Comparison of ENCODE assay signal across 1 cellular context in genomic region chr4:139214039-139214534, GRCh38.
A peak's percentile ranks its signal among the peaks of the same experiment; 100 is the strongest.
TF ChIP-seq lines count a peak whose summit lies in the region.

No MANE protein-coding gene starts in this region.

TF ChIP-seq in GM12878, 131 proteins besides CTCF, POLR2A, EP300 and RAD21 (continued from another document and continues in another):
- 0 out of 2 replicates have a peak, but pooled peaks have one; percentile 19 for TF ChIP-seq MEF2A (IDR thresholded peaks at IDR 0.05; ENCODE audit: insufficient read depth, low read depth, low read length)
- no peak for TF ChIP-seq RB1 (IDR thresholded peaks at IDR 0.05; ENCODE audit: borderline replicate concordance)
- no peak for TF ChIP-seq HCFC1 (IDR thresholded peaks at IDR 0.05; ENCODE audit: low read length)
- peak; percentile 75 for TF ChIP-seq MEF2B (IDR thresholded peaks at IDR 0.05; ENCODE audit: partially characterized antibody, poor library complexity, severe bottlenecking)
- no peak for TF ChIP-seq HDGF (IDR thresholded peaks at IDR 0.05)
- peak; percentile 94 for TF ChIP-seq NR2F1 (conservative IDR thresholded peaks at IDR 0.05)
- TF ChIP-seq BMI1 (IDR thresholded peaks at IDR 0.05; ENCODE audit: borderline replicate concordance): no peak
- no peak for TF ChIP-seq YBX1 (IDR thresholded peaks at IDR 0.05)
- no peak for TF ChIP-seq RCOR1 (conservative IDR thresholded peaks at IDR 0.05; ENCODE audit: low read depth, low read length)
- peak; percentile 17; the same call in 1 of the 2 replicates for TF ChIP-seq SMC3 (IDR thresholded peaks at IDR 0.05; ENCODE audit: borderline replicate concordance, low read length)
- TF ChIP-seq NBN (IDR thresholded peaks at IDR 0.05): peak; percentile 62; the same call in 1 of the 2 replicates
- no peak for TF ChIP-seq JUNB (IDR thresholded peaks at IDR 0.05)
- TF ChIP-seq MLLT1 (IDR thresholded peaks at IDR 0.05): no peak
- no peak; the same call in 1 of the 2 replicates for TF ChIP-seq ATF2 (IDR thresholded peaks at IDR 0.05; ENCODE audit: low read length)
- peak; percentile 51 for TF ChIP-seq NR2C1 (IDR thresholded peaks at IDR 0.05)
- TF ChIP-seq MTA2 (IDR thresholded peaks at IDR 0.05; ENCODE audit: low read depth): peak; percentile 57; the same call in 1 of the 2 replicates
- no peak for TF ChIP-seq ZZZ3 (IDR thresholded peaks at IDR 0.05; ENCODE audit: control insufficient read depth, insufficient read length, low read depth)
- no peak for TF ChIP-seq TCF7 (IDR thresholded peaks at IDR 0.05; ENCODE audit: borderline replicate concordance)
- no peak for TF ChIP-seq REST (IDR thresholded peaks at IDR 0.05; ENCODE audit: low read depth, low read length)
- TF ChIP-seq, protein P1, sequence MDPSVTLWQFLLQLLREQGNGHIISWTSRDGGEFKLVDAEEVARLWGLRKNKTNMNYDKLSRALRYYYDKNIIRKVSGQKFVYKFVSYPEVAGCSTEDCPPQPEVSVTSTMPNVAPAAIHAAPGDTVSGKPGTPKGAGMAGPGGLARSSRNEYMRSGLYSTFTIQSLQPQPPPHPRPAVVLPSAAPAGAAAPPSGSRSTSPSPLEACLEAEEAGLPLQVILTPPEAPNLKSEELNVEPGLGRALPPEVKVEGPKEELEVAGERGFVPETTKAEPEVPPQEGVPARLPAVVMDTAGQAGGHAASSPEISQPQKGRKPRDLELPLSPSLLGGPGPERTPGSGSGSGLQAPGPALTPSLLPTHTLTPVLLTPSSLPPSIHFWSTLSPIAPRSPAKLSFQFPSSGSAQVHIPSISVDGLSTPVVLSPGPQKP (IDR thresholded peaks at IDR 0.05; ENCODE audit: low read depth, low read length): no peak
- TF ChIP-seq RAD51 (IDR thresholded peaks at IDR 0.05): no peak
- TF ChIP-seq, protein P2, sequence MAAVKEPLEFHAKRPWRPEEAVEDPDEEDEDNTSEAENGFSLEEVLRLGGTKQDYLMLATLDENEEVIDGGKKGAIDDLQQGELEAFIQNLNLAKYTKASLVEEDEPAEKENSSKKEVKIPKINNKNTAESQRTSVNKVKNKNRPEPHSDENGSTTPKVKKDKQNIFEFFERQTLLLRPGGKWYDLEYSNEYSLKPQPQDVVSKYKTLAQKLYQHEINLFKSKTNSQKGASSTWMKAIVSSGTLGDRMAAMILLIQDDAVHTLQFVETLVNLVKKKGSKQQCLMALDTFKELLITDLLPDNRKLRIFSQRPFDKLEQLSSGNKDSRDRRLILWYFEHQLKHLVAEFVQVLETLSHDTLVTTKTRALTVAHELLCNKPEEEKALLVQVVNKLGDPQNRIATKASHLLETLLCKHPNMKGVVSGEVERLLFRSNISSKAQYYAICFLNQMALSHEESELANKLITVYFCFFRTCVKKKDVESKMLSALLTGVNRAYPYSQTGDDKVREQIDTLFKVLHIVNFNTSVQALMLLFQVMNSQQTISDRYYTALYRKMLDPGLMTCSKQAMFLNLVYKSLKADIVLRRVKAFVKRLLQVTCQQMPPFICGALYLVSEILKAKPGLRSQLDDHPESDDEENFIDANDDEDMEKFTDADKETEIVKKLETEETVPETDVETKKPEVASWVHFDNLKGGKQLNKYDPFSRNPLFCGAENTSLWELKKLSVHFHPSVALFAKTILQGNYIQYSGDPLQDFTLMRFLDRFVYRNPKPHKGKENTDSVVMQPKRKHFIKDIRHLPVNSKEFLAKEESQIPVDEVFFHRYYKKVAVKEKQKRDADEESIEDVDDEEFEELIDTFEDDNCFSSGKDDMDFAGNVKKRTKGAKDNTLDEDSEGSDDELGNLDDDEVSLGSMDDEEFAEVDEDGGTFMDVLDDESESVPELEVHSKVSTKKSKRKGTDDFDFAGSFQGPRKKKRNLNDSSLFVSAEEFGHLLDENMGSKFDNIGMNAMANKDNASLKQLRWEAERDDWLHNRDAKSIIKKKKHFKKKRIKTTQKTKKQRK (IDR thresholded peaks at IDR 0.05; ENCODE audit: low read depth, low read length): no peak
- TF ChIP-seq SREBF2 (IDR thresholded peaks at IDR 0.05; ENCODE audit: low read length): no peak
- TF ChIP-seq EZH2 (IDR thresholded peaks at IDR 0.05; ENCODE audit: borderline replicate concordance, control insufficient read depth, low read depth, low read length): no peak
- TF ChIP-seq BACH1 (IDR thresholded peaks at IDR 0.05; ENCODE audit: borderline replicate concordance): no peak
- TF ChIP-seq POLR2AphosphoS5 (IDR thresholded peaks at IDR 0.05; ENCODE audit: low read length): no peak
- TF ChIP-seq ESRRA (IDR thresholded peaks at IDR 0.05; ENCODE audit: low read length): peak; percentile 83
- no peak for TF ChIP-seq TAF1 (IDR thresholded peaks at IDR 0.05; ENCODE audit: borderline replicate concordance, low read depth, low read length)
- TF ChIP-seq ZBED1 (IDR thresholded peaks at IDR 0.05; ENCODE audit: borderline replicate concordance): no peak
- TF ChIP-seq SUZ12 (IDR thresholded peaks at IDR 0.05; ENCODE audit: unreplicated experiment): no peak
- peak; percentile 95 for TF ChIP-seq SPI1 (IDR thresholded peaks at IDR 0.05; ENCODE audit: borderline replicate concordance, insufficient read depth, low read depth, low read length)
- no peak for TF ChIP-seq HDAC6 (IDR thresholded peaks at IDR 0.05; ENCODE audit: unreplicated experiment)
- TF ChIP-seq, protein P3, sequence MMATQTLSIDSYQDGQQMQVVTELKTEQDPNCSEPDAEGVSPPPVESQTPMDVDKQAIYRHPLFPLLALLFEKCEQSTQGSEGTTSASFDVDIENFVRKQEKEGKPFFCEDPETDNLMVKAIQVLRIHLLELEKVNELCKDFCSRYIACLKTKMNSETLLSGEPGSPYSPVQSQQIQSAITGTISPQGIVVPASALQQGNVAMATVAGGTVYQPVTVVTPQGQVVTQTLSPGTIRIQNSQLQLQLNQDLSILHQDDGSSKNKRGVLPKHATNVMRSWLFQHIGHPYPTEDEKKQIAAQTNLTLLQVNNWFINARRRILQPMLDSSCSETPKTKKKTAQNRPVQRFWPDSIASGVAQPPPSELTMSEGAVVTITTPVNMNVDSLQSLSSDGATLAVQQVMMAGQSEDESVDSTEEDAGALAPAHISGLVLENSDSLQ (IDR thresholded peaks at IDR 0.05): no peak
- TF ChIP-seq ZBTB11 (CRISPR knock-in tag; IDR thresholded peaks at IDR 0.05): no peak
- no peak for TF ChIP-seq ZNF622 (IDR thresholded peaks at IDR 0.05)
- TF ChIP-seq EED (IDR thresholded peaks at IDR 0.05; ENCODE audit: low read depth): peak; percentile 53
- TF ChIP-seq, protein P4, sequence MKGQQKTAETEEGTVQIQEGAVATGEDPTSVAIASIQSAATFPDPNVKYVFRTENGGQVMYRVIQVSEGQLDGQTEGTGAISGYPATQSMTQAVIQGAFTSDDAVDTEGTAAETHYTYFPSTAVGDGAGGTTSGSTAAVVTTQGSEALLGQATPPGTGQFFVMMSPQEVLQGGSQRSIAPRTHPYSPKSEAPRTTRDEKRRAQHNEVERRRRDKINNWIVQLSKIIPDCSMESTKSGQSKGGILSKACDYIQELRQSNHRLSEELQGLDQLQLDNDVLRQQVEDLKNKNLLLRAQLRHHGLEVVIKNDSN (IDR thresholded peaks at IDR 0.05; ENCODE audit: borderline replicate concordance, extremely low read length, insufficient read depth, low read depth, low read length): no peak
- TF ChIP-seq IRF5 (IDR thresholded peaks at IDR 0.05; ENCODE audit: borderline replicate concordance): no peak
- TF ChIP-seq ZNF24 (IDR thresholded peaks at IDR 0.05): no peak; the same call in 1 of the 2 replicates
- peak; percentile 77 for TF ChIP-seq ATF7 (IDR thresholded peaks at IDR 0.05; ENCODE audit: low read depth)
- no peak for TF ChIP-seq KAT2A (conservative IDR thresholded peaks at IDR 0.05; ENCODE audit: control insufficient read depth, low read depth, low read length)
- 0 out of 2 replicates have a peak, but pooled peaks have one; percentile 35 for TF ChIP-seq IKZF1 (conservative IDR thresholded peaks at IDR 0.05)
- TF ChIP-seq IRF4 (IDR thresholded peaks at IDR 0.05; ENCODE audit: low read depth, low read length): no peak
- TF ChIP-seq SMAD1 (IDR thresholded peaks at IDR 0.05; ENCODE audit: low read depth, partially characterized antibody): no peak
- TF ChIP-seq IRF3 (IDR thresholded peaks at IDR 0.05): no peak
- no peak for TF ChIP-seq SMAD5 (IDR thresholded peaks at IDR 0.05; ENCODE audit: low read depth)
- TF ChIP-seq CHD1 (IDR thresholded peaks at IDR 0.05; ENCODE audit: low read depth, low read length): no peak
